ENCODE assay signal across 2 cellular contexts in genomic region chr12:123388948-123389559, GRCh38.
TF ChIP-seq lines count a peak whose summit lies in the region.

No MANE protein-coding gene starts in this region.

TF ChIP-seq in HCT116, 20 proteins besides CTCF, POLR2A, EP300 and RAD21:
- TF ChIP-seq SIN3A (IDR thresholded peaks at IDR 0.05; ENCODE audit: low read depth) (no peak), ATF3 (IDR thresholded peaks at IDR 0.05) (no peak), ZFX (IDR thresholded peaks at IDR 0.05) (no peak), POLR2AphosphoS5 (IDR thresholded peaks at IDR 0.05; ENCODE audit: low read depth, low read length) (0 out of 2 replicates have a peak, but pooled peaks have one; percentile 35), SRF (IDR thresholded peaks at IDR 0.05; ENCODE audit: low read depth) (no peak), EGR1 (IDR thresholded peaks at IDR 0.05; ENCODE audit: low read depth) (no peak), ZNF274 (IDR thresholded peaks at IDR 0.05; ENCODE audit: low read depth, low read length) (no peak), TCF7L2 (IDR thresholded peaks at IDR 0.05; ENCODE audit: borderline replicate concordance, extremely low read depth, insufficient read depth, insufficient read length) (no peak), ELF1 (IDR thresholded peaks at IDR 0.05; ENCODE audit: borderline replicate concordance, low read depth) (no peak)
TF ChIP-seq in HCT116: peak in this region for 1.

TF ChIP-seq in K562, 482 proteins besides CTCF, POLR2A, EP300 and RAD21 (continues in another document):
- TF ChIP-seq ZBTB1 (CRISPR knock-in tag; IDR thresholded peaks at IDR 0.05; ENCODE audit: borderline replicate concordance, low read depth) (no peak), ZNF146 (CRISPR knock-in tag; IDR thresholded peaks at IDR 0.05; ENCODE audit: unreplicated experiment) (no peak), ZNF75A (CRISPR knock-in tag; IDR thresholded peaks at IDR 0.05) (no peak), ZBED1 (IDR thresholded peaks at IDR 0.05) (no peak), MAFF (IDR thresholded peaks at IDR 0.05; ENCODE audit: low read length) (no peak), PHF8 (IDR thresholded peaks at IDR 0.05; ENCODE audit: borderline replicate concordance, low read length) (peak; percentile 16; the same call in 1 of the 2 replicates), HSF4 (CRISPR knock-in tag; IDR thresholded peaks at IDR 0.05; ENCODE audit: borderline replicate concordance) (no peak), RBBP5 (IDR thresholded peaks at IDR 0.05; ENCODE audit: borderline replicate concordance, insufficient read depth, low read length, poor library complexity, severe bottlenecking) (peak; percentile 49), HMG20B (CRISPR knock-in tag; IDR thresholded peaks at IDR 0.05) (no peak), HES1 (IDR thresholded peaks at IDR 0.05; ENCODE audit: low read depth) (no peak), FOXO4 (CRISPR knock-in tag; IDR thresholded peaks at IDR 0.05) (no peak), TCF7 (IDR thresholded peaks at IDR 0.05; ENCODE audit: borderline replicate concordance) (no peak), YBX1 (IDR thresholded peaks at IDR 0.05) (no peak), PHTF2 (CRISPR knock-in tag; IDR thresholded peaks at IDR 0.05) (no peak), ZFP1 (CRISPR knock-in tag; IDR thresholded peaks at IDR 0.05) (no peak), GTF2A2 (tag; IDR thresholded peaks at IDR 0.05) (no peak), ZNF12 (CRISPR knock-in tag; IDR thresholded peaks at IDR 0.05) (no peak), ZBTB17 (CRISPR knock-in tag; IDR thresholded peaks at IDR 0.05) (no peak), PTRF (tag; IDR thresholded peaks at IDR 0.05) (no peak), RBM22 (IDR thresholded peaks at IDR 0.05; ENCODE audit: low read depth, low read length, poor library complexity, severe bottlenecking) (no peak), ZNF780A (CRISPR knock-in tag; IDR thresholded peaks at IDR 0.05) (no peak), ZNF3 (CRISPR knock-in tag; IDR thresholded peaks at IDR 0.05) (no peak), ETS1 (conservative IDR thresholded peaks at IDR 0.05; ENCODE audit: control insufficient read depth, low read depth, low read length) (0 out of 2 replicates have a peak, but pooled peaks have one; percentile 32), ELF1 (tag; IDR thresholded peaks at IDR 0.05) (no peak), SMC3 (conservative IDR thresholded peaks at IDR 0.05; ENCODE audit: insufficient read depth, low read depth, low read length) (no peak), MBD2 (IDR thresholded peaks at IDR 0.05; ENCODE audit: borderline replicate concordance, low read depth) (no peak), CBX2 (IDR thresholded peaks at IDR 0.05; ENCODE audit: insufficient read depth, low read length, poor library complexity, severe bottlenecking) (no peak), ZNF398 (CRISPR knock-in tag; IDR thresholded peaks at IDR 0.05) (no peak), CCNT2 (IDR thresholded peaks at IDR 0.05; ENCODE audit: borderline replicate concordance, extremely low read depth, insufficient read length, low read depth, low read length) (peak; percentile 50), SMARCE1 (IDR thresholded peaks at IDR 0.05) (no peak), FOSL1 (tag; conservative IDR thresholded peaks at IDR 0.05) (no peak), ESRRA (IDR thresholded peaks at IDR 0.05; ENCODE audit: borderline replicate concordance, low read depth) (no peak), SMARCC2 (IDR thresholded peaks at IDR 0.05; ENCODE audit: low read depth) (no peak), USF2 (CRISPR knock-in tag; IDR thresholded peaks at IDR 0.05) (no peak), CBFA2T3 (IDR thresholded peaks at IDR 0.05) (no peak), MITF (IDR thresholded peaks at IDR 0.05) (no peak), UBTF (IDR thresholded peaks at IDR 0.05; ENCODE audit: borderline replicate concordance in 1 of 2, low read depth in 2 of 2, low read length in 2 of 2) (0 out of 4 replicates have a peak, but pooled peaks of 1 of the 2 experiments have one; percentile 42), PATZ1 (CRISPR knock-in tag; IDR thresholded peaks at IDR 0.05; ENCODE audit: borderline replicate concordance) (no peak), TEAD1 (CRISPR knock-in tag; IDR thresholded peaks at IDR 0.05) (no peak), KLF13 (tag; IDR thresholded peaks at IDR 0.05; ENCODE audit: borderline replicate concordance, low read depth) (no peak), SETDB1 (IDR thresholded peaks at IDR 0.05; ENCODE audit: low read length) (no peak), ZBTB11 (CRISPR knock-in tag; IDR thresholded peaks at IDR 0.05) (peak in 1 of 3 experiments; percentile 9; a peak in 1 of 6 replicates), ZNF280A (IDR thresholded peaks at IDR 0.05; ENCODE audit: low read depth, partially characterized antibody) (no peak), SP1 (CRISPR knock-in tag; IDR thresholded peaks at IDR 0.05) (no peak), ZNF511 (CRISPR knock-in tag; IDR thresholded peaks at IDR 0.05) (no peak)
